Comparison of ENCODE assay signal across 1 cellular context in genomic region chr19:10095948-10096614, GRCh38.
A peak's percentile ranks its signal among the peaks of the same experiment; 100 is the strongest.
TF ChIP-seq lines count a peak whose summit lies in the region.

No MANE protein-coding gene starts in this region.

TF ChIP-seq in HEK293, 187 proteins besides CTCF, POLR2A, EP300 and RAD21 (continued from another document and continues in another):
- TF ChIP-seq ZNF639 (tag by site-specific recombination; IDR thresholded peaks at IDR 0.05) (no peak), KLF7 (tag by site-specific recombination; IDR thresholded peaks at IDR 0.05; ENCODE audit: borderline replicate concordance) (no peak), ZNF449 (tag by site-specific recombination; IDR thresholded peaks at IDR 0.05) (no peak), ZXDB (tag by site-specific recombination; IDR thresholded peaks at IDR 0.05) (0 out of 2 replicates have a peak, but pooled peaks have one; percentile 16), ZFP41 (tag by site-specific recombination; IDR thresholded peaks at IDR 0.05; ENCODE audit: borderline replicate concordance) (no peak), ZNF404 (tag by site-specific recombination; IDR thresholded peaks at IDR 0.05) (no peak), PRDM1 (tag by site-specific recombination; IDR thresholded peaks at IDR 0.05) (no peak), ZNF658 (tag by site-specific recombination; IDR thresholded peaks at IDR 0.05) (no peak), ZNF302 (tag by site-specific recombination; IDR thresholded peaks at IDR 0.05; ENCODE audit: low read depth) (no peak), ZNF596 (tag by site-specific recombination; IDR thresholded peaks at IDR 0.05) (peak; percentile 40; the same call in 1 of the 2 replicates), ZNF211 (tag by site-specific recombination; IDR thresholded peaks at IDR 0.05; ENCODE audit: low read depth) (no peak), ZNF48 (tag by site-specific recombination; IDR thresholded peaks at IDR 0.05) (no peak), ZNF433 (tag by site-specific recombination; IDR thresholded peaks at IDR 0.05; ENCODE audit: low read depth) (no peak), KLF9 (tag by site-specific recombination; IDR thresholded peaks at IDR 0.05; ENCODE audit: low read depth) (no peak), SP3 (tag by site-specific recombination; IDR thresholded peaks at IDR 0.05) (peak; percentile 33; the same call in 1 of the 2 replicates), ZNF558 (tag by site-specific recombination; IDR thresholded peaks at IDR 0.05) (no peak), TRIM28 (IDR thresholded peaks at IDR 0.05; ENCODE audit: borderline replicate concordance, low read length) (no peak; the same call in 1 of the 2 replicates), GLI4 (tag by site-specific recombination; IDR thresholded peaks at IDR 0.05) (no peak), OSR2 (tag by site-specific recombination; IDR thresholded peaks at IDR 0.05) (no peak), SETDB1 (IDR thresholded peaks at IDR 0.05; ENCODE audit: insufficient read length, low read length) (peak; percentile 42), ZNF621 (tag by site-specific recombination; IDR thresholded peaks at IDR 0.05) (no peak), ZNF132 (tag by site-specific recombination; IDR thresholded peaks at IDR 0.05; ENCODE audit: borderline replicate concordance) (no peak), ZNF148 (tag by site-specific recombination; IDR thresholded peaks at IDR 0.05; ENCODE audit: borderline replicate concordance) (no peak), BCL11B (tag by site-specific recombination; IDR thresholded peaks at IDR 0.05; ENCODE audit: low read depth) (no peak), ZIC2 (tag by site-specific recombination; IDR thresholded peaks at IDR 0.05) (peak; percentile 80), ZNF555 (tag by site-specific recombination; conservative IDR thresholded peaks at IDR 0.05) (no peak), KLF1 (tag by site-specific recombination; IDR thresholded peaks at IDR 0.05) (no peak), ZNF341 (tag by site-specific recombination; IDR thresholded peaks at IDR 0.05; ENCODE audit: low read depth) (no peak), ZBTB8A (tag by site-specific recombination; IDR thresholded peaks at IDR 0.05) (peak; percentile 51), ZNF624 (tag by site-specific recombination; IDR thresholded peaks at IDR 0.05) (no peak), SP7 (tag by site-specific recombination; IDR thresholded peaks at IDR 0.05) (0 out of 2 replicates have a peak, but pooled peaks have one; percentile 14), ZNF610 (tag by site-specific recombination; IDR thresholded peaks at IDR 0.05; ENCODE audit: borderline replicate concordance) (peak; percentile 35; the same call in 1 of the 2 replicates), ZNF214 (tag by site-specific recombination; IDR thresholded peaks at IDR 0.05; ENCODE audit: borderline replicate concordance) (no peak), ZNF423 (tag by site-specific recombination; IDR thresholded peaks at IDR 0.05) (no peak; the same call in 1 of the 2 replicates), ZNF830 (tag by site-specific recombination; IDR thresholded peaks at IDR 0.05; ENCODE audit: low read depth) (no peak), ZNF10 (tag by site-specific recombination; IDR thresholded peaks at IDR 0.05) (no peak), ZNF776 (tag by site-specific recombination; IDR thresholded peaks at IDR 0.05; ENCODE audit: borderline replicate concordance) (no peak), ZNF654 (tag by site-specific recombination; IDR thresholded peaks at IDR 0.05; ENCODE audit: low read depth) (no peak), ZBTB20 (tag by site-specific recombination; IDR thresholded peaks at IDR 0.05) (peak; percentile 41; the same call in 1 of the 2 replicates), ZNF121 (tag by site-specific recombination; IDR thresholded peaks at IDR 0.05) (no peak), ZFP3 (tag by site-specific recombination; IDR thresholded peaks at IDR 0.05; ENCODE audit: low read depth) (no peak), PRDM10 (tag by site-specific recombination; IDR thresholded peaks at IDR 0.05) (no peak), ZNF701 (tag by site-specific recombination; IDR thresholded peaks at IDR 0.05) (no peak), EGR2 (tag by site-specific recombination; IDR thresholded peaks at IDR 0.05; ENCODE audit: low read depth) (peak; percentile 84), ZNF561 (tag by site-specific recombination; IDR thresholded peaks at IDR 0.05; ENCODE audit: borderline replicate concordance) (peak; percentile 75)
- TF ChIP-seq, protein P1, sequence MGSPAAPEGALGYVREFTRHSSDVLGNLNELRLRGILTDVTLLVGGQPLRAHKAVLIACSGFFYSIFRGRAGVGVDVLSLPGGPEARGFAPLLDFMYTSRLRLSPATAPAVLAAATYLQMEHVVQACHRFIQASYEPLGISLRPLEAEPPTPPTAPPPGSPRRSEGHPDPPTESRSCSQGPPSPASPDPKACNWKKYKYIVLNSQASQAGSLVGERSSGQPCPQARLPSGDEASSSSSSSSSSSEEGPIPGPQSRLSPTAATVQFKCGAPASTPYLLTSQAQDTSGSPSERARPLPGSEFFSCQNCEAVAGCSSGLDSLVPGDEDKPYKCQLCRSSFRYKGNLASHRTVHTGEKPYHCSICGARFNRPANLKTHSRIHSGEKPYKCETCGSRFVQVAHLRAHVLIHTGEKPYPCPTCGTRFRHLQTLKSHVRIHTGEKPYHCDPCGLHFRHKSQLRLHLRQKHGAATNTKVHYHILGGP (tag by site-specific recombination; IDR thresholded peaks at IDR 0.05), result no peak
- TF ChIP-seq, protein P2, sequence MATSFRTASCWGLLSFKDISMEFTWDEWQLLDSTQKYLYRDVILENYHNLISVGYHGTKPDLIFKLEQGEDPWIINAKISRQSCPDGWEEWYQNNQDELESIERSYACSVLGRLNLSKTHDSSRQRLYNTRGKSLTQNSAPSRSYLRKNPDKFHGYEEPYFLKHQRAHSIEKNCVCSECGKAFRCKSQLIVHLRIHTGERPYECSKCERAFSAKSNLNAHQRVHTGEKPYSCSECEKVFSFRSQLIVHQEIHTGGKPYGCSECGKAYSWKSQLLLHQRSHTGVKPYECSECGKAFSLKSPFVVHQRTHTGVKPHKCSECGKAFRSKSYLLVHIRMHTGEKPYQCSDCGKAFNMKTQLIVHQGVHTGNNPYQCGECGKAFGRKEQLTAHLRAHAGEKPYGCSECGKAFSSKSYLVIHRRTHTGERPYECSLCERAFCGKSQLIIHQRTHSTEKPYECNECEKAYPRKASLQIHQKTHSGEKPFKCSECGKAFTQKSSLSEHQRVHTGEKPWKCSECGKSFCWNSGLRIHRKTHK (tag by site-specific recombination; IDR thresholded peaks at IDR 0.05), result no peak
- TF ChIP-seq, protein P3, sequence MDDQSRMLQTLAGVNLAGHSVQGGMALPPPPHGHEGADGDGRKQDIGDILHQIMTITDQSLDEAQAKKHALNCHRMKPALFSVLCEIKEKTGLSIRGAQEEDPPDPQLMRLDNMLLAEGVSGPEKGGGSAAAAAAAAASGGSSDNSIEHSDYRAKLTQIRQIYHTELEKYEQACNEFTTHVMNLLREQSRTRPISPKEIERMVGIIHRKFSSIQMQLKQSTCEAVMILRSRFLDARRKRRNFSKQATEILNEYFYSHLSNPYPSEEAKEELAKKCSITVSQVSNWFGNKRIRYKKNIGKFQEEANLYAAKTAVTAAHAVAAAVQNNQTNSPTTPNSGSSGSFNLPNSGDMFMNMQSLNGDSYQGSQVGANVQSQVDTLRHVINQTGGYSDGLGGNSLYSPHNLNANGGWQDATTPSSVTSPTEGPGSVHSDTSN (CRISPR knock-in tag; IDR thresholded peaks at IDR 0.05), result peak; percentile 70; the same call in 1 of the 2 replicates
- TF ChIP-seq, protein P4, sequence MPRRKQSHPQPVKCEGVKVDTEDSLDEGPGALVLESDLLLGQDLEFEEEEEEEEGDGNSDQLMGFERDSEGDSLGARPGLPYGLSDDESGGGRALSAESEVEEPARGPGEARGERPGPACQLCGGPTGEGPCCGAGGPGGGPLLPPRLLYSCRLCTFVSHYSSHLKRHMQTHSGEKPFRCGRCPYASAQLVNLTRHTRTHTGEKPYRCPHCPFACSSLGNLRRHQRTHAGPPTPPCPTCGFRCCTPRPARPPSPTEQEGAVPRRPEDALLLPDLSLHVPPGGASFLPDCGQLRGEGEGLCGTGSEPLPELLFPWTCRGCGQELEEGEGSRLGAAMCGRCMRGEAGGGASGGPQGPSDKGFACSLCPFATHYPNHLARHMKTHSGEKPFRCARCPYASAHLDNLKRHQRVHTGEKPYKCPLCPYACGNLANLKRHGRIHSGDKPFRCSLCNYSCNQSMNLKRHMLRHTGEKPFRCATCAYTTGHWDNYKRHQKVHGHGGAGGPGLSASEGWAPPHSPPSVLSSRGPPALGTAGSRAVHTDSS (tag by site-specific recombination; IDR thresholded peaks at IDR 0.05), result no peak
